In genomic region chr12:96228566-96229248, GRCh38 we compare ENCODE assay signal across 27 cellular contexts. TPM values are rescaled to one million over a fixed set of nuclear protein-coding genes. Genes with fewer than 3 reads are reported as not detected.
DNase-seq lines count a peak whose midpoint lies in the region; ATAC-seq, FAIRE-seq and TF ChIP-seq lines count a peak whose summit lies in the region.
"Had no signal": no experiment of that assay in that cellular context is flagged by ENCODE, and none has a peak within 500 bp of the region (broad histone marks: within the 10 kb centered on the region; RNA-seq: fewer than 3 reads in every experiment).

No MANE protein-coding gene starts in this region.

- no peak overlapping the region for H2AFZ ChIP-seq in HepG2 (ENCODE audit: low read length)
- H2AFZ ChIP-seq in mammary epithelial cell (ENCODE audit: low read depth, low read length) = no peak overlapping the region

- peaks cover 0 to 17% (median 6%) of the 10 kb centered on the region in 4 donors for H3K4me1 ChIP-seq in right lobe of liver
- peaks cover 27% of the 10 kb centered on the region for H3K4me1 ChIP-seq in HepG2 (ENCODE audit: insufficient read depth, low read length)
- peaks cover 17% of the 10 kb centered on the region for H3K4me1 ChIP-seq in mammary epithelial cell (ENCODE audit: insufficient read depth, low read length)
- peaks cover 1 to 68% (median 12%) of the 10 kb centered on the region in 3 donors for H3K4me1 ChIP-seq in gastroesophageal sphincter

- H3K27me3 ChIP-seq in right lobe of liver (no peaks in the 10 kb centered on the region), HepG2 (ENCODE audit: control insufficient read depth in 1 of 2, insufficient read depth in 2 of 2, low read length in 2 of 2) (no peaks in the 10 kb centered on the region), mammary epithelial cell (ENCODE audit: insufficient read depth, low read length) (no peaks in the 10 kb centered on the region), gastroesophageal sphincter (no peaks in the 10 kb centered on the region)
- H3K27me3 ChIP-seq: BE2C, body of pancreas, tibial artery had no signal

- no peaks in the 10 kb centered on the region for H3K9me3 ChIP-seq in right lobe of liver
- no peaks in the 10 kb centered on the region for H3K9me3 ChIP-seq in HepG2 (ENCODE audit: low read length)
- H3K9me3 ChIP-seq in mammary epithelial cell (replicated peaks; ENCODE audit: insufficient read depth, low read length) = no peaks in the 10 kb centered on the region
- H3K9me3 ChIP-seq in gastroesophageal sphincter = no peaks in the 10 kb centered on the region
- H3K9me3 ChIP-seq: BE2C, body of pancreas, tibial artery had no signal

- dilution Hi-C loops in mammary epithelial cell (cut with HindIII; ENCODE audit: low sequenced_read_pairs) = loop anchor here (25.0 kb wide), 1 partner anchor 284 kb away; no protein-coding TSS in a partner anchor

- in situ Hi-C loops in HepG2 (cut with HindIII; ENCODE audit: extremely low pct_ligation_motif_present, low pct_unique_long_range_greater_than_20kb) = no loop called here
- in situ Hi-C loops in mammary epithelial cell (cut with MboI; ENCODE audit: low sequenced_read_pairs in 2 of 2) = no loop called here

- ATAC-seq in right lobe of liver (no peak), HepG2 (no peak), gastroesophageal sphincter (no peak), GM19035 (IDR thresholded peaks at IDR 0.05; ENCODE audit: unreplicated experiment) (no peak)
- ATAC-seq: body of pancreas, left ventricle myocardium superior, Panc1, sciatic nerve had no signal

- H3K4me3 ChIP-seq in right lobe of liver (no peak overlapping the region), HepG2 (replicated peaks in 1 of 3; ENCODE audit: insufficient read depth in 1 of 3, low read depth in 2 of 3, low read length in 3 of 3) (no peak overlapping the region), mammary epithelial cell (replicated peaks in 1 of 3; ENCODE audit: insufficient read depth in 1 of 3, low read depth in 2 of 3, low read length in 3 of 3) (no peak overlapping the region), gastroesophageal sphincter (no peak overlapping the region)
- H3K4me3 ChIP-seq: body of pancreas, tibial artery had no signal

- WGBS in right lobe of liver (ENCODE audit: insufficient coverage, low coverage, low lambda C conversion rate, missing lambda C conversion rate) = 75% methylated on average over 11 of the region's 12 CpGs
- WGBS in HepG2 (ENCODE audit: low lambda C conversion rate) = 85% methylated on average over 12 of the region's 12 CpGs
- 85% methylated on average over 11 of the region's 12 CpGs for WGBS in mammary epithelial cell (ENCODE audit: low coverage, missing lambda C conversion rate)
- 59 to 67% methylated on average over 6 to 11 of the region's 12 CpGs for WGBS in gastroesophageal sphincter (ENCODE audit: low coverage in 1 of 2), 2 donors

- POLR2A ChIA-PET in HepG2 (lab: Yijun Ruan, JAX) = no interaction called here

- H4K20me1 ChIP-seq in HepG2 (ENCODE audit: insufficient read depth, low read length) (no peaks in the 10 kb centered on the region), mammary epithelial cell (ENCODE audit: insufficient read depth, low read length) (no peaks in the 10 kb centered on the region)

- no peak overlapping the region for H3K4me2 ChIP-seq in HepG2 (ENCODE audit: low read depth, low read length)
- H3K4me2 ChIP-seq in mammary epithelial cell (ENCODE audit: insufficient read depth, low read depth, low read length) = peak overlapping the region; percentile 44

- intact Hi-C loops in right lobe of liver (cut with DNase I) = no loop called here
- intact Hi-C loops in HepG2 (cut with micrococcal nuclease; ENCODE audit: unreplicated experiment) = no loop called here
- intact Hi-C loops in mammary epithelial cell (cut with micrococcal nuclease) = no loop called here
- intact Hi-C loops in head of caudate nucleus (cut with DNase I) = no loop called here

- TF ChIP-seq POLR2A in right lobe of liver (IDR thresholded peaks at IDR 0.05) (no peak), HepG2 (IDR thresholded peaks at IDR 0.05; ENCODE audit: insufficient read depth in 1 of 2, low read depth in 2 of 2, low read length in 2 of 2) (no peak), gastroesophageal sphincter (IDR thresholded peaks at IDR 0.05) (no peak)

- TF ChIP-seq EP300 in HepG2 (IDR thresholded peaks at IDR 0.05; ENCODE audit: low read depth in 2 of 2, low read length in 2 of 2) = no peak
- no peak for TF ChIP-seq EP300 in HepG2 (CRISPR knock-in tag; IDR thresholded peaks at IDR 0.05; ENCODE audit: borderline replicate concordance)
- no peak for TF ChIP-seq EP300 in gastroesophageal sphincter (IDR thresholded peaks at IDR 0.05)

- no TSS peak for BruUV-seq in HepG2 (replicated peaks; lab: Mats Ljungman, UMichigan)
- no TSS peak for BruUV-seq in mammary epithelial cell (replicated peaks; lab: Mats Ljungman, UMichigan)

- no peaks in the 10 kb centered on the region for H3K79me2 ChIP-seq in HepG2 (ENCODE audit: insufficient read depth, low read length)
- H3K79me2 ChIP-seq in mammary epithelial cell (ENCODE audit: insufficient read depth, low read length) = peaks cover 92% of the 10 kb centered on the region

- H3K27ac ChIP-seq in right lobe of liver (peak overlapping the region in 2 of 3 donors; percentile 21 to 25), HepG2 (ENCODE audit: extremely low read length, insufficient read depth, low read length) (no peak overlapping the region), mammary epithelial cell (ENCODE audit: insufficient read depth, low read depth, low read length) (peak overlapping the region; percentile 90), gastroesophageal sphincter (peak overlapping the region in 3 of 4 donors; percentile 15 to 95 (median 94))
- H3K27ac ChIP-seq: body of pancreas, tibial artery, VCaP had no signal

- CTCF ChIA-PET in HepG2 (lab: Yijun Ruan, JAX; ENCODE audit: low intra/inter-chr PET ratio, low total read pairs) (no interaction called here), mammary epithelial cell (lab: Charles Lee; ENCODE audit: low non-redundant PET) (interaction anchor here (0.6 kb wide), 1 partner anchor 14 kb away, joined by 24 read pairs; no protein-coding TSS in a partner anchor)

- H3K36me3 ChIP-seq in right lobe of liver (peaks cover 0 to 2% (median 0%) of the 10 kb centered on the region in 4 donors), HepG2 (replicated peaks in 1 of 2; ENCODE audit: control insufficient read depth in 1 of 2, insufficient read depth in 2 of 2, low read length in 2 of 2) (no peaks in the 10 kb centered on the region), mammary epithelial cell (ENCODE audit: insufficient read depth, low read length) (peaks cover 35% of the 10 kb centered on the region), gastroesophageal sphincter (no peaks in the 10 kb centered on the region)
- H3K36me3 ChIP-seq: tibial artery had no signal

- H3K9ac ChIP-seq in HepG2 (ENCODE audit: insufficient read depth, low read depth, low read length) = no peak overlapping the region
- H3K9ac ChIP-seq in mammary epithelial cell (ENCODE audit: insufficient read depth, low read length) = peak overlapping the region; percentile 38

- no peak for DNase-seq in right lobe of liver
- DNase-seq in HepG2 (ENCODE audit: low spot score) = no peak
- no peak for DNase-seq in mammary epithelial cell
- no peak for DNase-seq in NCI-H146 treated with DMSO at 0.1 percent for 48 hours (lab: John Stamatoyannopoulos, UW; ENCODE audit: unreplicated experiment)
- no peak for DNase-seq in head of caudate nucleus
- DNase-seq: activated CD4-positive, alpha-beta T cell treated with anti-CD3 and anti-CD28 coated beads for 36 hours; activated gamma-delta T cell; BE2C; body of pancreas; CD8-positive, alpha-beta memory T cell; H7; left ventricle myocardium superior; NCI-H187; NCI-H774; SIG-M5; stimulated activated CD4-positive, alpha-beta T cell treated with anti-CD3 and anti-CD28 coated beads, Interleukin-12 subunit alpha, Interleukin-12 subunit beta, amount 100 ng/mL, for 4 hours; stimulated activated CD4-positive, alpha-beta T cell treated with anti-CD3 and anti-CD28 coated beads, Interleukin-4, amount 100 ng/mL, for 1 hour; SW 1271; T-helper 9 cell had no signal

- no peak for FAIRE-seq in HepG2 (lab: Jason Lieb, UNC)
- FAIRE-seq: GM12891, islet of Langerhans had no signal

- TF ChIP-seq RAD21 in HepG2 (CRISPR knock-in tag; IDR thresholded peaks at IDR 0.05) = no peak

- TF ChIP-seq CTCF in right lobe of liver (IDR thresholded peaks at IDR 0.05) (no peak), HepG2 (CRISPR knock-in tag; IDR thresholded peaks at IDR 0.05) (no peak), mammary epithelial cell (conservative IDR thresholded peaks at IDR 0.05 in 1 of 2, IDR thresholded peaks at IDR 0.05 in 1 of 2; ENCODE audit: extremely low read depth in 1 of 2, insufficient read depth in 1 of 2, low read depth in 1 of 2, low read length in 2 of 2) (no peak), gastroesophageal sphincter (IDR thresholded peaks at IDR 0.05) (no peak)

RNA-seq across cellular contexts. Expression of gene ELK3, which starts 34.5 kb away (rescaled TPM):
- total RNA-seq in right lobe of liver = 10 to 100 TPM in 1 of 6 experiments, 1 to 10 TPM in 5; 5.3 to 11.2 (median 5.8) TPM
- total RNA-seq in HepG2 (2016; rRNA removed; fragmentation: Illumina TruSeq; extraction: Trizol) = 3.0 and 3.2 TPM in 2 replicates
- total RNA-seq in HepG2 (2016; cell fraction: cytosol; rRNA removed; fragmentation: Illumina TruSeq; extraction: Trizol; ENCODE audit: low read depth) = 1.2 and 1.3 TPM in 2 replicates
- 2.3 and 2.7 TPM in 2 replicates for total RNA-seq in HepG2 (2016; cell fraction: insoluble cytoplasmic fraction; rRNA removed; fragmentation: Illumina TruSeq; extraction: Trizol)
- 4.8 and 5.0 TPM in 2 replicates for total RNA-seq in HepG2 (2016; cell fraction: membrane; rRNA removed; fragmentation: Illumina TruSeq; extraction: Trizol)
- total RNA-seq in HepG2 (2016; cell fraction: nucleus; rRNA removed; fragmentation: Illumina TruSeq; extraction: Trizol) = 2.7 and 3.9 TPM in 2 replicates
- 2.4 and 2.9 TPM in 2 replicates for polyA plus RNA-seq in HepG2 (2011; rRNA removed)
- 1.5 and 2.1 TPM in 2 replicates for polyA plus RNA-seq in HepG2 (2011; cell fraction: cytosol; rRNA removed)
- polyA plus RNA-seq in HepG2 (2011; cell fraction: nucleus; rRNA removed) = 1.2 and 2.1 TPM in 2 replicates
- polyA plus RNA-seq in HepG2 (2012) = 1.8 and 2.5 TPM in 2 replicates
- 1.5 and 2.0 TPM in 2 replicates for polyA plus RNA-seq in HepG2 (2016; cell fraction: cytosol; fragmentation: Illumina TruSeq; extraction: Trizol; ENCODE audit: low read depth)
- polyA plus RNA-seq in HepG2 (2016; cell fraction: insoluble cytoplasmic fraction; fragmentation: Illumina TruSeq; extraction: Trizol; ENCODE audit: low read depth) = 4.0 and 4.7 TPM in 2 replicates
- 3.8 and 4.8 TPM in 2 replicates for polyA plus RNA-seq in HepG2 (2016; cell fraction: membrane; fragmentation: Illumina TruSeq; extraction: Trizol; ENCODE audit: low read depth)
- 3.9 and 4.5 TPM in 2 replicates for polyA plus RNA-seq in HepG2 (2016; cell fraction: nucleus; fragmentation: Illumina TruSeq; extraction: Trizol; ENCODE audit: insufficient read depth, low read depth)
- polyA minus RNA-seq in HepG2 (2011; rRNA and poly(A)+ RNA removed; ENCODE audit: low replicate concordance) = 5.5 and 9.6 TPM in 2 replicates
- 3.2 and 3.3 TPM in 2 replicates for polyA minus RNA-seq in HepG2 (2011; cell fraction: cytosol; rRNA and poly(A)+ RNA removed)
- 2.6 and 2.7 TPM in 2 replicates for polyA minus RNA-seq in HepG2 (2011; cell fraction: nucleus; rRNA and poly(A)+ RNA removed)
- total RNA-seq in mammary epithelial cell = 10 to 100 TPM; 12.8 to 95.1 TPM
- 47.2 TPM for polyA plus RNA-seq in mammary epithelial cell
- polyA minus RNA-seq in mammary epithelial cell = 30.7 TPM
- total RNA-seq in gastroesophageal sphincter = 10 to 100 TPM; 10.1 to 25.3 (median 23.4) TPM
